In the genomic region with DNA sequence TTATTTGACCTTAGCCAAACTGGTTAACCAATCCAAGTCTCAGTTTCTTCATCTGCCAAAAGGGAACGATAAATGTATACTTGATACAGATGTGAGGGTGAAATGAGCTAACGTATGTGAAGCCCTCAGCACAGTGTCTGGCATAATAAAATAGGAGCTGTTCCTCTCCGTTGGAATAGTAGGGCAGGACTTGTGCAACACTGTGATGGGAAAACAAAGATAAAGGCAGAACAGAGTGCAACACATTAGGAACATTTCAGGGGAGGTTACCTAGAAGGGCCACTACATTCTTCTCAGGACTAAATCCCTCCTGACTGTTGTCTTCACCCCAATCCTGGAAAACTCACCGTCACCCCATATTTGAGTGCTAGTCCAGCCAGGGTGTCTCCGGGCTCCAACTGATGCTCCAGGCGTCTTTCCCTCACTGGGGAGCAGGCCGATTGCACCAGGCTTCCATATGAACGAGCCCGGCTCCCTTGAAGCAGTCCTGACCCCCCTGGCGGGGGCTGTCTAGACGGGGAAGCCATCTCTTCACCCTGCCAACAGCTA, we compare ENCODE assay signal across 8 cellular contexts.
DNase-seq lines count a peak whose midpoint lies in the region; ATAC-seq and TF ChIP-seq lines count a peak whose summit lies in the region.

No MANE protein-coding gene starts in this region.

- no peak for DNase-seq in stimulated activated CD4-positive, alpha-beta T cell treated with anti-CD3 and anti-CD28 coated beads, Interleukin-12 subunit alpha, Interleukin-12 subunit beta, amount 100 ng/mL, for 4 hours
- no peak for DNase-seq in COR-L47 (lab: John Stamatoyannopoulos, UW)

- H3K36me3 ChIP-seq in ACC112 (ENCODE audit: insufficient read depth, low read length) (peaks cover 6% of the 10 kb centered on the region; the same call in 1 of the 2 replicates), Loucy (ENCODE audit: insufficient read depth, low read length) (peaks cover 5% of the 10 kb centered on the region; the same call in 1 of the 2 replicates), duodenal mucosa (ENCODE audit: control insufficient read depth in 1 of 2, insufficient read depth in 2 of 2, low read length in 2 of 2) (peaks cover 11 to 31% of the 10 kb centered on the region in 2 donors), mucosa of stomach (ENCODE audit: control insufficient read depth, insufficient read depth, low read length) (peaks cover 10% of the 10 kb centered on the region)

- H3K27ac ChIP-seq in ACC112 (ENCODE audit: low read depth, low read length) (no peak overlapping the region), duodenal mucosa (ENCODE audit: low read depth, low read length) (peak overlapping the region; percentile 77)

- H3K79me2 ChIP-seq in ACC112 (ENCODE audit: control insufficient read depth, insufficient read depth, low read length, unreplicated experiment) (peaks cover 24% of the 10 kb centered on the region), Loucy (ENCODE audit: insufficient read depth, low read length) (peaks cover 39% of the 10 kb centered on the region)

- H3K9ac ChIP-seq in Loucy (ENCODE audit: low read depth, low read length, poor library complexity, severe bottlenecking), result peak overlapping the region; percentile 84
- H3K9ac ChIP-seq in duodenal mucosa (ENCODE audit: low read depth in 1 of 2, low read length in 2 of 2), result peak overlapping the region; percentile 81 to 90
- peak overlapping the region; percentile 78 for H3K9ac ChIP-seq in mucosa of stomach (ENCODE audit: low read length)

- peak overlapping the region; percentile 91 for H3K4me2 ChIP-seq in Loucy (ENCODE audit: low read depth, low read length, poor library complexity, severe bottlenecking)

- no peaks in the 10 kb centered on the region for H4K20me1 ChIP-seq in Loucy (ENCODE audit: insufficient read depth, low read length, poor library complexity, severe bottlenecking)

- H3K4me3 ChIP-seq in ACC112 (ENCODE audit: low read depth, low read length) (peak overlapping the region; percentile 87), Loucy (ENCODE audit: low read length, poor library complexity, severe bottlenecking) (peak overlapping the region; percentile 93), duodenal mucosa (ENCODE audit: low read depth in 1 of 2, low read length in 2 of 2) (peak overlapping the region; percentile 97 to 98), mucosa of stomach (ENCODE audit: low read length) (peak overlapping the region; percentile 73)

- no peak for TF ChIP-seq CTCF in Loucy (conservative IDR thresholded peaks at IDR 0.05; ENCODE audit: low read length)

- H2AFZ ChIP-seq in ACC112 (ENCODE audit: low read length, unreplicated experiment) (peak overlapping the region; percentile 53), Loucy (ENCODE audit: low read length) (peak overlapping the region; percentile 83)

- no peaks in the 10 kb centered on the region for H3F3A ChIP-seq in Loucy (ENCODE audit: low read depth)

- H3K9me3 ChIP-seq in Loucy (ENCODE audit: insufficient read depth, low read depth, low read length) (no peaks in the 10 kb centered on the region), duodenal mucosa (ENCODE audit: control insufficient read depth in 1 of 2, low read length in 2 of 2) (no peaks in the 10 kb centered on the region), mucosa of stomach (ENCODE audit: control insufficient read depth, low read length) (no peaks in the 10 kb centered on the region)

- no peaks in the 10 kb centered on the region for H3K9me2 ChIP-seq in Loucy (replicated peaks; ENCODE audit: low read depth, low read length)

- H3K4me1 ChIP-seq in ACC112 (ENCODE audit: control insufficient read depth, insufficient read depth, low read length, unreplicated experiment), result peaks cover 17% of the 10 kb centered on the region
- peaks cover 22% of the 10 kb centered on the region for H3K4me1 ChIP-seq in Loucy (ENCODE audit: insufficient read depth, low read length, poor library complexity, severe bottlenecking)
- peaks cover 22 to 23% of the 10 kb centered on the region in 2 donors for H3K4me1 ChIP-seq in duodenal mucosa (ENCODE audit: control insufficient read depth in 1 of 2, insufficient read depth in 2 of 2, low read length in 2 of 2)
- peaks cover 11% of the 10 kb centered on the region for H3K4me1 ChIP-seq in mucosa of stomach (ENCODE audit: control insufficient read depth, insufficient read depth, low read length)

- H3K27me3 ChIP-seq in ACC112 (ENCODE audit: insufficient read depth, low read length) (no peaks in the 10 kb centered on the region), Loucy (ENCODE audit: insufficient read depth, low read length, poor library complexity, severe bottlenecking) (no peaks in the 10 kb centered on the region), duodenal mucosa (ENCODE audit: control insufficient read depth in 1 of 2, insufficient read depth in 2 of 2, low read length in 2 of 2) (no peaks in the 10 kb centered on the region), mucosa of stomach (ENCODE audit: control insufficient read depth, insufficient read depth, low read length) (no peaks in the 10 kb centered on the region)

- ATAC-seq in GM21786 (IDR thresholded peaks at IDR 0.05; ENCODE audit: unreplicated experiment) (no peak), GM19455 (IDR thresholded peaks at IDR 0.05; ENCODE audit: unreplicated experiment) (no peak)
